16 cellular contexts compared by ENCODE assay signal in genomic region chr10:7932301-7933036, GRCh38.
"Had no signal": no experiment of that assay in that cellular context is flagged by ENCODE, and none has a peak within 500 bp of the region (broad histone marks: within the 10 kb centered on the region; RNA-seq: fewer than 3 reads in every experiment).

No MANE protein-coding gene starts in this region.

- FAIRE-seq: pancreas had no signal

- H3K27ac ChIP-seq: breast epithelium, pancreas, suprapubic skin, upper lobe of right lung, VCaP had no signal

- H3K27me3 ChIP-seq: breast epithelium, pancreas, suprapubic skin, upper lobe of right lung had no signal

- DNase-seq: activated CD4-positive, alpha-beta memory T cell treated with anti-CD3 and anti-CD28 coated beads for 36 hours; activated gamma-delta T cell treated with Interleukin-2 at 50 U/mL for 16 hours; activated naive CD8-positive, alpha-beta T cell treated with anti-CD3 and anti-CD28 coated beads for 36 hours; activated T-cell treated with anti-CD3 and anti-CD28 coated beads, Interleukin-2, amount 50 U/mL, for 4 hours; anterior cingulate cortex; foreskin melanocyte; head of caudate nucleus; left ventricle myocardium superior; pancreas; stimulated activated naive CD4-positive, alpha-beta T cell treated with Interleukin-2 at 50 U/mL for 16 hours; T-helper 1 cell; upper lobe of right lung had no signal

- H3K9me3 ChIP-seq: breast epithelium, pancreas, suprapubic skin, upper lobe of right lung had no signal

- H3K27me3 Mint-ChIP-seq: activated CD4-positive, alpha-beta memory T cell treated with anti-CD3 and anti-CD28 coated beads for 36 hours; activated naive CD8-positive, alpha-beta T cell treated with anti-CD3 and anti-CD28 coated beads for 36 hours had no signal

- H3K4me3 ChIP-seq: breast epithelium, pancreas, suprapubic skin, upper lobe of right lung had no signal

- H3K36me3 ChIP-seq: breast epithelium, pancreas, suprapubic skin, upper lobe of right lung had no signal

- H3K4me3 Mint-ChIP-seq: activated CD4-positive, alpha-beta memory T cell treated with anti-CD3 and anti-CD28 coated beads for 36 hours; activated naive CD8-positive, alpha-beta T cell treated with anti-CD3 and anti-CD28 coated beads for 36 hours; activated T-cell treated with anti-CD3 and anti-CD28 coated beads, Interleukin-2, amount 50 U/mL, for 4 hours; mesothelial cell of epicardium had no signal

- ATAC-seq: activated T-cell treated with anti-CD3 and anti-CD28 coated beads, Interleukin-2, amount 50 U/mL, for 4 hours; left ventricle myocardium superior; upper lobe of right lung had no signal

- H3K4me1 ChIP-seq: breast epithelium, pancreas, upper lobe of right lung had no signal

- H3K27ac Mint-ChIP-seq: activated CD4-positive, alpha-beta memory T cell treated with anti-CD3 and anti-CD28 coated beads for 36 hours; activated naive CD8-positive, alpha-beta T cell treated with anti-CD3 and anti-CD28 coated beads for 36 hours; mesothelial cell of epicardium had no signal
